ENCODE assay signal across 8 cellular contexts in genomic region chr5:138573949-138574670, GRCh38. TPM values are rescaled to one million over a fixed set of nuclear protein-coding genes. Genes with fewer than 3 reads are reported as not detected.
A peak's percentile ranks its signal among the peaks of the same experiment; 100 is the strongest.
DNase-seq lines count a peak whose midpoint lies in the region; ATAC-seq, FAIRE-seq and TF ChIP-seq lines count a peak whose summit lies in the region.

No MANE protein-coding gene starts in this region.

- H3K4me2 ChIP-seq in A549 (peak overlapping the region; percentile 88), mammary epithelial cell (ENCODE audit: insufficient read depth, low read depth, low read length) (peak overlapping the region; percentile 88)

- H3K4me3 ChIP-seq in A549: peak overlapping the region; percentile 96
- peak overlapping the region; percentile 100 for H3K4me3 ChIP-seq in HUES6 (ENCODE audit: low read depth, low read length)
- H3K4me3 ChIP-seq in mammary epithelial cell (replicated peaks in 1 of 3; ENCODE audit: insufficient read depth in 1 of 3, low read depth in 2 of 3, low read length in 3 of 3): peak overlapping the region; percentile 81 to 95 (median 91)

- H3K79me2 ChIP-seq in mammary epithelial cell (ENCODE audit: insufficient read depth, low read length): peaks cover 61% of the 10 kb centered on the region

- H3K36me3 ChIP-seq in HUES6 (ENCODE audit: control insufficient read depth, insufficient read depth, low read length): peaks cover 58% of the 10 kb centered on the region
- peaks cover 25% of the 10 kb centered on the region for H3K36me3 ChIP-seq in mammary epithelial cell (ENCODE audit: insufficient read depth, low read length)

- H3K4me1 ChIP-seq in A549 (peaks cover 48% of the 10 kb centered on the region), HUES6 (ENCODE audit: control insufficient read depth, insufficient read depth, low read length) (peaks cover 7% of the 10 kb centered on the region), mammary epithelial cell (ENCODE audit: insufficient read depth, low read length) (peaks cover 10% of the 10 kb centered on the region)

- no peaks in the 10 kb centered on the region for H4K20me1 ChIP-seq in mammary epithelial cell (ENCODE audit: insufficient read depth, low read length)

- intact Hi-C loops in mammary epithelial cell (cut with micrococcal nuclease): no loop called here
- intact Hi-C loops in head of caudate nucleus (cut with DNase I): loop anchor here (10.0 kb wide), 1 partner anchor 109 kb away; the partner anchor contains the start of gene EGR1

- CTCF ChIA-PET in A549 (lab: Yijun Ruan, JAX) (no interaction called here), mammary epithelial cell (lab: Charles Lee; ENCODE audit: low non-redundant PET) (no interaction called here)

- no peak for TF ChIP-seq POLR2A in A549 (IDR thresholded peaks at IDR 0.05; ENCODE audit: low read length)

- dilution Hi-C loops in mammary epithelial cell (cut with HindIII; ENCODE audit: low sequenced_read_pairs): no loop called here

- H3K9me3 ChIP-seq in A549 (no peaks in the 10 kb centered on the region), HUES6 (ENCODE audit: control insufficient read depth, insufficient read depth, low read depth, low read length) (no peaks in the 10 kb centered on the region), mammary epithelial cell (replicated peaks; ENCODE audit: insufficient read depth, low read length) (no peaks in the 10 kb centered on the region)

- peak overlapping the region; percentile 100 for H3K27ac Mint-ChIP-seq in mesothelial cell of epicardium

- no peak for TF ChIP-seq RAD21 in A549 (conservative IDR thresholded peaks at IDR 0.05 in 1 of 2, IDR thresholded peaks at IDR 0.05 in 1 of 2)

- H3K27me3 ChIP-seq in HUES6 (ENCODE audit: control insufficient read depth, insufficient read depth, low read length): no peaks in the 10 kb centered on the region
- H3K27me3 ChIP-seq in mammary epithelial cell (ENCODE audit: insufficient read depth, low read length): no peaks in the 10 kb centered on the region

- BruUV-seq in mammary epithelial cell (replicated peaks; lab: Mats Ljungman, UMichigan): TSS peak; percentile 93

- no peaks in the 10 kb centered on the region for H3K27me3 Mint-ChIP-seq in mesothelial cell of epicardium (ENCODE audit: low read depth)

- H2AFZ ChIP-seq in mammary epithelial cell (ENCODE audit: low read depth, low read length): no peak overlapping the region

- FAIRE-seq in A549 (lab: Jason Lieb, UNC): no peak

- 18% methylated on average over 9 of the region's 9 CpGs for WGBS in A549 (ENCODE audit: missing lambda C conversion rate)
- WGBS in mammary epithelial cell (ENCODE audit: low coverage, missing lambda C conversion rate): 6% methylated on average over 9 of the region's 9 CpGs

- H3K9me3 Mint-ChIP-seq in mesothelial cell of epicardium: peaks cover 3% of the 10 kb centered on the region

- DNase-seq in A549 (ENCODE audit: low read depth in 1 of 2, low spot score in 1 of 2) (no peak), mammary epithelial cell (peak; percentile 27), mesothelial cell of epicardium (ENCODE audit: low spot score in 2 of 2, unreplicated experiment in 2 of 2) (no peak), retina (no peak), head of caudate nucleus (no peak), NCI-H446 treated with DMSO at 0.1 percent for 48 hours (lab: John Stamatoyannopoulos, UW) (no peak)

- in situ Hi-C loops in mammary epithelial cell (cut with MboI; ENCODE audit: low sequenced_read_pairs in 2 of 2): no loop called here

- H3K4me1 Mint-ChIP-seq in mesothelial cell of epicardium: peaks cover 22% of the 10 kb centered on the region

- peak overlapping the region; percentile 98 to 99 for H3K27ac ChIP-seq in A549
- H3K27ac ChIP-seq in HUES6 (ENCODE audit: low read depth, low read length): peak overlapping the region; percentile 100
- peak overlapping the region; percentile 100 for H3K27ac ChIP-seq in mammary epithelial cell (ENCODE audit: insufficient read depth, low read depth, low read length)

- peak overlapping the region; percentile 96 for H3K4me3 Mint-ChIP-seq in mesothelial cell of epicardium

- H3K36me3 Mint-ChIP-seq in mesothelial cell of epicardium: peaks cover 21% of the 10 kb centered on the region

- TF ChIP-seq EP300 in A549 (IDR thresholded peaks at IDR 0.05): no peak

- H3K9ac ChIP-seq in HUES6 (ENCODE audit: low read length) (peak overlapping the region; percentile 99), mammary epithelial cell (ENCODE audit: insufficient read depth, low read length) (peak overlapping the region; percentile 97)

- POLR2A ChIA-PET in A549 (lab: Yijun Ruan, JAX): no interaction called here

- ATAC-seq in A549 (no peak), HG03565 (IDR thresholded peaks at IDR 0.05; ENCODE audit: unreplicated experiment) (no peak)

- no peak for TF ChIP-seq CTCF in A549 (IDR thresholded peaks at IDR 0.05)
- no peak for TF ChIP-seq CTCF in mammary epithelial cell (conservative IDR thresholded peaks at IDR 0.05 in 1 of 2, IDR thresholded peaks at IDR 0.05 in 1 of 2; ENCODE audit: extremely low read depth in 1 of 2, insufficient read depth in 1 of 2, low read depth in 1 of 2, low read length in 2 of 2)
- no peak for TF ChIP-seq CTCF in mesothelial cell of epicardium (IDR thresholded peaks at IDR 0.05; ENCODE audit: unreplicated experiment)

TF ChIP-seq in A549, 52 proteins besides CTCF, POLR2A, EP300 and RAD21:
- TF ChIP-seq FOSL2 (IDR thresholded peaks at IDR 0.05) (no peak), FOSL2 (CRISPR knock-in tag; IDR thresholded peaks at IDR 0.05) (no peak), HOXA7 (CRISPR knock-in tag; IDR thresholded peaks at IDR 0.05) (peak; percentile 41; the same call in 1 of the 2 replicates), TFCP2L1 (CRISPR knock-in tag; IDR thresholded peaks at IDR 0.05) (0 out of 2 replicates have a peak, but pooled peaks have one; percentile 30)

RNA-seq across cellular contexts. Expression of gene HSPA9, which starts 1.1 kb away (rescaled TPM):
- polyA plus RNA-seq in A549 (2011; rRNA removed): 544 and 615 TPM in 2 replicates
- 200 and 228 TPM in 2 replicates for polyA plus RNA-seq in A549 (2012; cell fraction: cytosol; rRNA removed)
- polyA plus RNA-seq in A549 (2012; cell fraction: nucleus; rRNA removed): 408 and 502 TPM in 2 replicates
- 398 to 456 TPM (median 417 TPM) in 3 replicates for polyA plus RNA-seq in A549 (2017; fragmentation: RNase III; extraction: RNeasy Plus Mini Kit Qiagen cat#74134 plus additional on column Dnase treatment)
- 619 and 723 TPM in 2 replicates for polyA minus RNA-seq in A549 (2011; rRNA and poly(A)+ RNA removed)
- total RNA-seq in mammary epithelial cell: 100 to 1,000 TPM; 301 to 332 TPM
- polyA plus RNA-seq in mammary epithelial cell: 154 TPM
- polyA minus RNA-seq in mammary epithelial cell: 418 TPM
- 157 to 165 TPM (median 160 TPM) in 3 replicates for total RNA-seq in mesothelial cell of epicardium

RNA-seq across cellular contexts. Expression of gene ETF1, which starts 31.1 kb away (rescaled TPM):
- 140 and 161 TPM in 2 replicates for polyA plus RNA-seq in A549 (2011; rRNA removed)
- 39.7 and 44.0 TPM in 2 replicates for polyA plus RNA-seq in A549 (2012; cell fraction: cytosol; rRNA removed)
- 18.3 and 23.4 TPM in 2 replicates for polyA plus RNA-seq in A549 (2012; cell fraction: nucleus; rRNA removed)
- 118 to 131 TPM (median 119 TPM) in 3 replicates for polyA plus RNA-seq in A549 (2017; fragmentation: RNase III; extraction: RNeasy Plus Mini Kit Qiagen cat#74134 plus additional on column Dnase treatment)
- polyA minus RNA-seq in A549 (2011; rRNA and poly(A)+ RNA removed): 79.1 and 79.8 TPM in 2 replicates
- 100 to 1,000 TPM; 167 to 200 TPM for total RNA-seq in mammary epithelial cell
- 73.8 TPM for polyA plus RNA-seq in mammary epithelial cell
- 86.8 TPM for polyA minus RNA-seq in mammary epithelial cell
- total RNA-seq in mesothelial cell of epicardium: 76.6 to 77.7 TPM (median 77.6 TPM) in 3 replicates
